Comparison of ENCODE assay signal across 28 cellular contexts in the genomic region with DNA sequence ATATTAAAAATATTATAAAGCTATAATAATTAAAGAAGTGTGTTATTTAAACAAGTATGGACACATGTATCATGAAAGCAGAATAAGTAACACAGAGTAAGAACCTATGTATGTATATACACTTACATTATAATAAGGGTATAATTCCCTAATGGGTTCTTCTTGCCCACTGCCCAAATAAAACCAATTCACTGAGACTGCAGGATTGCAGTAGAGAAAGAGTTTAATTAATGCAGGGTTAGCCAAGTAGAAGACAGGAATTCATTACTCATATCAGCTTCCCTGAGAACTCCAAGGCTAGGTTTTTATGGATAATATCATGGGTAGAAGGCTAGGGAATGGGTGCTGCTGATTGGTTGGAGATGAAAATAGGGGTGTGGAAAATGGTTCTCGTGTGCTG. TPM values are rescaled to one million over a fixed set of nuclear protein-coding genes. Genes with fewer than 3 reads are reported as not detected.
"Had no signal": no experiment of that assay in that cellular context is flagged by ENCODE, and none has a peak within 500 bp of the region (broad histone marks: within the 10 kb centered on the region; RNA-seq: fewer than 3 reads in every experiment).

No MANE protein-coding gene starts in this region.

- H3K4me1 Mint-ChIP-seq: endodermal cell had no signal

- H3K27ac ChIP-seq: colonic mucosa, coronary artery, dorsolateral prefrontal cortex, epithelial cell of prostate, esophagus muscularis mucosa, esophagus squamous epithelium, foreskin keratinocyte, gastrocnemius medialis, gastroesophageal sphincter, heart left ventricle, heart right ventricle, hepatocyte had no signal

- H3K9me3 ChIP-seq: colonic mucosa, gastrocnemius medialis had no signal

- ATAC-seq: effector memory CD8-positive, alpha-beta T cell; esophagus mucosa; foreskin keratinocyte; gastrocnemius medialis; gastroesophageal sphincter; heart left ventricle; heart right ventricle had no signal

- H3K36me3 ChIP-seq: colonic mucosa, esophagus muscularis mucosa, esophagus squamous epithelium, gastrocnemius medialis, gastroesophageal sphincter, heart left ventricle, heart right ventricle had no signal

- H3K4me1 ChIP-seq: colonic mucosa, esophagus muscularis mucosa, esophagus squamous epithelium, foreskin keratinocyte, gastrocnemius medialis, gastroesophageal sphincter, heart left ventricle, heart right ventricle had no signal

- H3K4me2 ChIP-seq: hepatocyte had no signal

- H3K27me3 ChIP-seq: colonic mucosa, dorsolateral prefrontal cortex, esophagus muscularis mucosa, esophagus squamous epithelium, foreskin keratinocyte, gastrocnemius medialis, gastroesophageal sphincter, heart left ventricle, heart right ventricle, hepatocyte had no signal

- H3K27ac Mint-ChIP-seq: dendritic cell treated with granulocyte-macrophage colony-stimulating factor and Interleukin-4, amounts not matched to agents 40 ng/mL and 50 ng/mL, for 4 days; effector memory CD8-positive, alpha-beta T cell; endodermal cell had no signal

- H3K4me3 ChIP-seq: colonic mucosa, coronary artery, dorsolateral prefrontal cortex, esophagus muscularis mucosa, esophagus squamous epithelium, gastrocnemius medialis, gastroesophageal sphincter, heart left ventricle, heart right ventricle, hepatocyte had no signal

- H2AFZ ChIP-seq: hepatocyte had no signal

- H3K27me3 Mint-ChIP-seq: dendritic cell treated with granulocyte-macrophage colony-stimulating factor and Interleukin-4, amounts not matched to agents 40 ng/mL and 50 ng/mL, for 4 days; effector memory CD8-positive, alpha-beta T cell had no signal

- H3K79me2 ChIP-seq: hepatocyte had no signal

- DNase-seq: colonic mucosa; cortex of kidney; dermis blood vessel endothelial cell; dorsolateral prefrontal cortex; effector CD4-positive, alpha-beta T cell; effector CD8-positive, alpha-beta T cell; effector memory CD4-positive, alpha-beta T cell; effector memory CD8-positive, alpha-beta T cell; endodermal cell; erythroblast; esophagus squamous epithelium; foreskin fibroblast; foreskin keratinocyte; gastrocnemius medialis; glutamatergic neuron; head of caudate nucleus; heart left ventricle; heart right ventricle had no signal

- H3K4me3 Mint-ChIP-seq: dendritic cell treated with granulocyte-macrophage colony-stimulating factor and Interleukin-4, amounts not matched to agents 40 ng/mL and 50 ng/mL, for 4 days; effector memory CD8-positive, alpha-beta T cell; endodermal cell had no signal

RNA-seq across cellular contexts. Expression of gene SAMD3, which starts 53.8 kb away (rescaled TPM):
- total RNA-seq: dermis blood vessel endothelial cell, dermis microvascular lymphatic vessel endothelial cell, endothelial cell of umbilical vein, epithelial cell of proximal tubule, gastrocnemius medialis had no signal
- polyA plus RNA-seq: endothelial cell of umbilical vein had no signal
